Comparison of ENCODE assay signal across 1 cellular context in the genomic region with DNA sequence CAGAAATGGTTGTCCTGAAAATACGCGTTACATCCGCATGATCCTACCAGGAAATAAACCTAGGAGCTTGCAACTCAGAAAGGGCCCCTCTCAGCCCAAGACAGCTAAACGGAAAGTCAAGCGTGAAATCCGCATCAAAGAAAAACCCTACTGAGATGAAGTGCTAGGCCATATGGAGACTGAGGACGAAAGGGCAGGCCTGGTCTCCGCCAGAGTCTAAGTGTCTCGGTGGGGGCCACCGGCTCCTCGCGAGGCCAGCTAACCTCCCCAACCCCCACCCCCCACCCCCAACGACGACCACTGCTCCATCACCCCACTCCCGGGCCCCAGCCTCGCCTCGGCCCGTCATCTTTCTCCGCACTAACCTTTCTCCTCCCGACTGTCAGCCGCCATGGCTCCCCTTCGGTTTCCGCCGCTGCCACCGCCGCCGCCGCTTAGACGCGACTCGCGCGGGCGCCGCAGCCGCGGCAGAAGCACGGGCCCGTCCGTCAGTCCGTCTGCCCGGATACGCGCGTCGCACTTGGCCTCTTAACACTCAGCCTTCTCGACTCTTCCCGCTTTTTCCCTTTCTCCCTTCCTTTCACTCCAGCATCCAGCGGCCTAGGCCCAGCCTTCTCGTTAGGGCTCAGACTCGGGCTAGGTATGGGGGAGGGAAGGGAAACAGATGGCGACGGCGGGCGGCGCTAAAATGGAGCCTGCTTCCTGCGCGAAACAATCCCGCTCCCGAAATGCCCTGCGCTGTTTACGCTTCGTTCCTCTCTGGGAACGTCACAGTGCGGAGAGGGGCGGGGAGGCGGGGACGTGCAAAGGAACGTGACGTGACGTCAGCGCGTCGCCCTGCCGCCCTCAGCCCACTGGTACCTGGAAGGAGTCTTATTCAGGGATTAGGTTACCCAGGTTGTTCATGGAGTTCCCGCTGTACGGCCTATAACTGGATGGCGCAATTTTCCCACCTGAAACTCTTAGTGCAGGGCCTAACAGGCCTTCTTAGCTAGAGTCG.
TF ChIP-seq lines count a peak whose summit lies in the region.

A gene (minus strand): TSS at position 730 of the 1,000 bp plus-strand sequence. CDS start 337 bp downstream, at position 393.

TF ChIP-seq in K562, 482 proteins besides CTCF, POLR2A, EP300 and RAD21 (continued from another document and continues in another):
- TF ChIP-seq MBD2 (IDR thresholded peaks at IDR 0.05; ENCODE audit: borderline replicate concordance, low read depth) (peak; percentile 79; the same call in 1 of the 2 replicates), ZNF507 (tag; conservative IDR thresholded peaks at IDR 0.05) (no peak), ZFX (CRISPR knock-in tag; IDR thresholded peaks at IDR 0.05) (peak; percentile 96), GATA2 (CRISPR knock-in tag; IDR thresholded peaks at IDR 0.05) (no peak), SOX6 (IDR thresholded peaks at IDR 0.05) (peak; percentile 55), SNIP1 (IDR thresholded peaks at IDR 0.05; ENCODE audit: low read depth) (no peak), ZNF431 (CRISPR knock-in tag; IDR thresholded peaks at IDR 0.05) (no peak; the same call in 1 of the 2 replicates), MAZ (CRISPR knock-in tag; conservative IDR thresholded peaks at IDR 0.05 in 1 of 2, IDR thresholded peaks at IDR 0.05 in 1 of 2) (peak; percentile 46 to 63), FOXA1 (IDR thresholded peaks at IDR 0.05; ENCODE audit: borderline replicate concordance) (no peak), MCM5 (IDR thresholded peaks at IDR 0.05; ENCODE audit: low read depth) (no peak), HDAC3 (IDR thresholded peaks at IDR 0.05; ENCODE audit: borderline replicate concordance, partially characterized antibody) (peak; percentile 59), SMAD4 (CRISPR knock-in tag; conservative IDR thresholded peaks at IDR 0.05) (peak; percentile 75), TARDBP (IDR thresholded peaks at IDR 0.05) (no peak), POU5F1 (IDR thresholded peaks at IDR 0.05; ENCODE audit: borderline replicate concordance, low read depth, low read length, partially characterized antibody) (peak; percentile 10), ARID1B (IDR thresholded peaks at IDR 0.05) (0 out of 2 replicates have a peak, but pooled peaks have one; percentile 20), HNRNPH1 (optimal IDR thresholded peaks at IDR 0.05; ENCODE audit: low read depth, low read length) (no peak), ZSCAN29 (IDR thresholded peaks at IDR 0.05) (peak; percentile 78), CTBP1 (IDR thresholded peaks at IDR 0.05; ENCODE audit: borderline replicate concordance) (peak; percentile 82), NBN (IDR thresholded peaks at IDR 0.05; ENCODE audit: low read depth) (peak; percentile 46; the same call in 1 of the 2 replicates), PHF21A (IDR thresholded peaks at IDR 0.05; ENCODE audit: borderline replicate concordance, low read depth) (no peak), JUND (IDR thresholded peaks at IDR 0.05; ENCODE audit: borderline replicate concordance, low read depth, low read length) (peak; percentile 84), JUND (tag; IDR thresholded peaks at IDR 0.05; ENCODE audit: borderline replicate concordance, low read depth, low read length) (peak; percentile 86; the same call in 2 of the 3 replicates), NR1H2 (CRISPR knock-in tag; IDR thresholded peaks at IDR 0.05) (peak; percentile 64; the same call in 1 of the 2 replicates)
- TF ChIP-seq, protein P1, sequence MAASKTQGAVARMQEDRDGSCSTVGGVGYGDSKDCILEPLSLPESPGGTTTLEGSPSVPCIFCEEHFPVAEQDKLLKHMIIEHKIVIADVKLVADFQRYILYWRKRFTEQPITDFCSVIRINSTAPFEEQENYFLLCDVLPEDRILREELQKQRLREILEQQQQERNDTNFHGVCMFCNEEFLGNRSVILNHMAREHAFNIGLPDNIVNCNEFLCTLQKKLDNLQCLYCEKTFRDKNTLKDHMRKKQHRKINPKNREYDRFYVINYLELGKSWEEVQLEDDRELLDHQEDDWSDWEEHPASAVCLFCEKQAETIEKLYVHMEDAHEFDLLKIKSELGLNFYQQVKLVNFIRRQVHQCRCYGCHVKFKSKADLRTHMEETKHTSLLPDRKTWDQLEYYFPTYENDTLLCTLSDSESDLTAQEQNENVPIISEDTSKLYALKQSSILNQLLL (CRISPR knock-in tag; IDR thresholded peaks at IDR 0.05; ENCODE audit: borderline replicate concordance) = no peak
- TF ChIP-seq, protein P2, sequence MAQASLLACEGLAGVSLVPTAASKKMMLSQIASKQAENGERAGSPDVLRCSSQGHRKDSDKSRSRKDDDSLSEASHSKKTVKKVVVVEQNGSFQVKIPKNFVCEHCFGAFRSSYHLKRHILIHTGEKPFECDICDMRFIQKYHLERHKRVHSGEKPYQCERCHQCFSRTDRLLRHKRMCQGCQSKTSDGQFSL (CRISPR knock-in tag; IDR thresholded peaks at IDR 0.05) = peak; percentile 56
- TF ChIP-seq, protein P2 (tag; IDR thresholded peaks at IDR 0.05) = no peak
- TF ChIP-seq, protein P3, sequence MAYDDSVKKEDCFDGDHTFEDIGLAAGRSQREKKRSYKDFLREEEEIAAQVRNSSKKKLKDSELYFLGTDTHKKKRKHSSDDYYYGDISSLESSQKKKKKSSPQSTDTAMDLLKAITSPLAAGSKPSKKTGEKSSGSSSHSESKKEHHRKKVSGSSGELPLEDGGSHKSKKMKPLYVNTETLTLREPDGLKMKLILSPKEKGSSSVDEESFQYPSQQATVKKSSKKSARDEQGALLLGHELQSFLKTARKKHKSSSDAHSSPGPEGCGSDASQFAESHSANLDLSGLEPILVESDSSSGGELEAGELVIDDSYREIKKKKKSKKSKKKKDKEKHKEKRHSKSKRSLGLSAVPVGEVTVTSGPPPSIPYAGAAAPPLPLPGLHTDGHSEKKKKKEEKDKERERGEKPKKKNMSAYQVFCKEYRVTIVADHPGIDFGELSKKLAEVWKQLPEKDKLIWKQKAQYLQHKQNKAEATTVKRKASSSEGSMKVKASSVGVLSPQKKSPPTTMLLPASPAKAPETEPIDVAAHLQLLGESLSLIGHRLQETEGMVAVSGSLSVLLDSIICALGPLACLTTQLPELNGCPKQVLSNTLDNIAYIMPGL (CRISPR knock-in tag; IDR thresholded peaks at IDR 0.05) = peak; percentile 92
- TF ChIP-seq, protein P4, sequence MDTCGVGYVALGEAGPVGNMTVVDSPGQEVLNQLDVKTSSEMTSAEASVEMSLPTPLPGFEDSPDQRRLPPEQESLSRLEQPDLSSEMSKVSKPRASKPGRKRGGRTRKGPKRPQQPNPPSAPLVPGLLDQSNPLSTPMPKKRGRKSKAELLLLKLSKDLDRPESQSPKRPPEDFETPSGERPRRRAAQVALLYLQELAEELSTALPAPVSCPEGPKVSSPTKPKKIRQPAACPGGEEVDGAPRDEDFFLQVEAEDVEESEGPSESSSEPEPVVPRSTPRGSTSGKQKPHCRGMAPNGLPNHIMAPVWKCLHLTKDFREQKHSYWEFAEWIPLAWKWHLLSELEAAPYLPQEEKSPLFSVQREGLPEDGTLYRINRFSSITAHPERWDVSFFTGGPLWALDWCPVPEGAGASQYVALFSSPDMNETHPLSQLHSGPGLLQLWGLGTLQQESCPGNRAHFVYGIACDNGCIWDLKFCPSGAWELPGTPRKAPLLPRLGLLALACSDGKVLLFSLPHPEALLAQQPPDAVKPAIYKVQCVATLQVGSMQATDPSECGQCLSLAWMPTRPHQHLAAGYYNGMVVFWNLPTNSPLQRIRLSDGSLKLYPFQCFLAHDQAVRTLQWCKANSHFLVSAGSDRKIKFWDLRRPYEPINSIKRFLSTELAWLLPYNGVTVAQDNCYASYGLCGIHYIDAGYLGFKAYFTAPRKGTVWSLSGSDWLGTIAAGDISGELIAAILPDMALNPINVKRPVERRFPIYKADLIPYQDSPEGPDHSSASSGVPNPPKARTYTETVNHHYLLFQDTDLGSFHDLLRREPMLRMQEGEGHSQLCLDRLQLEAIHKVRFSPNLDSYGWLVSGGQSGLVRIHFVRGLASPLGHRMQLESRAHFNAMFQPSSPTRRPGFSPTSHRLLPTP (IDR thresholded peaks at IDR 0.05; ENCODE audit: borderline replicate concordance, extremely low read depth, insufficient read length) = no peak
- TF ChIP-seq, protein P5, sequence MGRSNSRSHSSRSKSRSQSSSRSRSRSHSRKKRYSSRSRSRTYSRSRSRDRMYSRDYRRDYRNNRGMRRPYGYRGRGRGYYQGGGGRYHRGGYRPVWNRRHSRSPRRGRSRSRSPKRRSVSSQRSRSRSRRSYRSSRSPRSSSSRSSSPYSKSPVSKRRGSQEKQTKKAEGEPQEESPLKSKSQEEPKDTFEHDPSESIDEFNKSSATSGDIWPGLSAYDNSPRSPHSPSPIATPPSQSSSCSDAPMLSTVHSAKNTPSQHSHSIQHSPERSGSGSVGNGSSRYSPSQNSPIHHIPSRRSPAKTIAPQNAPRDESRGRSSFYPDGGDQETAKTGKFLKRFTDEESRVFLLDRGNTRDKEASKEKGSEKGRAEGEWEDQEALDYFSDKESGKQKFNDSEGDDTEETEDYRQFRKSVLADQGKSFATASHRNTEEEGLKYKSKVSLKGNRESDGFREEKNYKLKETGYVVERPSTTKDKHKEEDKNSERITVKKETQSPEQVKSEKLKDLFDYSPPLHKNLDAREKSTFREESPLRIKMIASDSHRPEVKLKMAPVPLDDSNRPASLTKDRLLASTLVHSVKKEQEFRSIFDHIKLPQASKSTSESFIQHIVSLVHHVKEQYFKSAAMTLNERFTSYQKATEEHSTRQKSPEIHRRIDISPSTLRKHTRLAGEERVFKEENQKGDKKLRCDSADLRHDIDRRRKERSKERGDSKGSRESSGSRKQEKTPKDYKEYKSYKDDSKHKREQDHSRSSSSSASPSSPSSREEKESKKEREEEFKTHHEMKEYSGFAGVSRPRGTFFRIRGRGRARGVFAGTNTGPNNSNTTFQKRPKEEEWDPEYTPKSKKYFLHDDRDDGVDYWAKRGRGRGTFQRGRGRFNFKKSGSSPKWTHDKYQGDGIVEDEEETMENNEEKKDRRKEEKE (IDR thresholded peaks at IDR 0.05; ENCODE audit: borderline replicate concordance in 1 of 2, control insufficient read depth in 1 of 2, low read depth in 2 of 2, low read length in 1 of 2) = no peak
- TF ChIP-seq, protein P6, sequence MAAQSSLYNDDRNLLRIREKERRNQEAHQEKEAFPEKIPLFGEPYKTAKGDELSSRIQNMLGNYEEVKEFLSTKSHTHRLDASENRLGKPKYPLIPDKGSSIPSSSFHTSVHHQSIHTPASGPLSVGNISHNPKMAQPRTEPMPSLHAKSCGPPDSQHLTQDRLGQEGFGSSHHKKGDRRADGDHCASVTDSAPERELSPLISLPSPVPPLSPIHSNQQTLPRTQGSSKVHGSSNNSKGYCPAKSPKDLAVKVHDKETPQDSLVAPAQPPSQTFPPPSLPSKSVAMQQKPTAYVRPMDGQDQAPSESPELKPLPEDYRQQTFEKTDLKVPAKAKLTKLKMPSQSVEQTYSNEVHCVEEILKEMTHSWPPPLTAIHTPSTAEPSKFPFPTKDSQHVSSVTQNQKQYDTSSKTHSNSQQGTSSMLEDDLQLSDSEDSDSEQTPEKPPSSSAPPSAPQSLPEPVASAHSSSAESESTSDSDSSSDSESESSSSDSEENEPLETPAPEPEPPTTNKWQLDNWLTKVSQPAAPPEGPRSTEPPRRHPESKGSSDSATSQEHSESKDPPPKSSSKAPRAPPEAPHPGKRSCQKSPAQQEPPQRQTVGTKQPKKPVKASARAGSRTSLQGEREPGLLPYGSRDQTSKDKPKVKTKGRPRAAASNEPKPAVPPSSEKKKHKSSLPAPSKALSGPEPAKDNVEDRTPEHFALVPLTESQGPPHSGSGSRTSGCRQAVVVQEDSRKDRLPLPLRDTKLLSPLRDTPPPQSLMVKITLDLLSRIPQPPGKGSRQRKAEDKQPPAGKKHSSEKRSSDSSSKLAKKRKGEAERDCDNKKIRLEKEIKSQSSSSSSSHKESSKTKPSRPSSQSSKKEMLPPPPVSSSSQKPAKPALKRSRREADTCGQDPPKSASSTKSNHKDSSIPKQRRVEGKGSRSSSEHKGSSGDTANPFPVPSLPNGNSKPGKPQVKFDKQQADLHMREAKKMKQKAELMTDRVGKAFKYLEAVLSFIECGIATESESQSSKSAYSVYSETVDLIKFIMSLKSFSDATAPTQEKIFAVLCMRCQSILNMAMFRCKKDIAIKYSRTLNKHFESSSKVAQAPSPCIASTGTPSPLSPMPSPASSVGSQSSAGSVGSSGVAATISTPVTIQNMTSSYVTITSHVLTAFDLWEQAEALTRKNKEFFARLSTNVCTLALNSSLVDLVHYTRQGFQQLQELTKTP (IDR thresholded peaks at IDR 0.05; ENCODE audit: low read depth in 1 of 2, partially characterized antibody in 2 of 2) = peak in 1 of 2 experiments; percentile 46
- TF ChIP-seq, protein P7, sequence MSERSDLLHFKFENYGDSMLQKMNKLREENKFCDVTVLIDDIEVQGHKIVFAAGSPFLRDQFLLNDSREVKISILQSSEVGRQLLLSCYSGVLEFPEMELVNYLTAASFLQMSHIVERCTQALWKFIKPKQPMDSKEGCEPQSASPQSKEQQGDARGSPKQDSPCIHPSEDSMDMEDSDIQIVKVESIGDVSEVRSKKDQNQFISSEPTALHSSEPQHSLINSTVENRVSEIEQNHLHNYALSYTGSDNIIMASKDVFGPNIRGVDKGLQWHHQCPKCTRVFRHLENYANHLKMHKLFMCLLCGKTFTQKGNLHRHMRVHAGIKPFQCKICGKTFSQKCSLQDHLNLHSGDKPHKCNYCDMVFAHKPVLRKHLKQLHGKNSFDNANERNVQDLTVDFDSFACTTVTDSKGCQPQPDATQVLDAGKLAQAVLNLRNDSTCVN (CRISPR knock-in tag; IDR thresholded peaks at IDR 0.05) = peak; percentile 73
- TF ChIP-seq, protein P8, sequence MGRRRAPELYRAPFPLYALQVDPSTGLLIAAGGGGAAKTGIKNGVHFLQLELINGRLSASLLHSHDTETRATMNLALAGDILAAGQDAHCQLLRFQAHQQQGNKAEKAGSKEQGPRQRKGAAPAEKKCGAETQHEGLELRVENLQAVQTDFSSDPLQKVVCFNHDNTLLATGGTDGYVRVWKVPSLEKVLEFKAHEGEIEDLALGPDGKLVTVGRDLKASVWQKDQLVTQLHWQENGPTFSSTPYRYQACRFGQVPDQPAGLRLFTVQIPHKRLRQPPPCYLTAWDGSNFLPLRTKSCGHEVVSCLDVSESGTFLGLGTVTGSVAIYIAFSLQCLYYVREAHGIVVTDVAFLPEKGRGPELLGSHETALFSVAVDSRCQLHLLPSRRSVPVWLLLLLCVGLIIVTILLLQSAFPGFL (CRISPR knock-in tag; IDR thresholded peaks at IDR 0.05) = no peak
- TF ChIP-seq, protein P9, sequence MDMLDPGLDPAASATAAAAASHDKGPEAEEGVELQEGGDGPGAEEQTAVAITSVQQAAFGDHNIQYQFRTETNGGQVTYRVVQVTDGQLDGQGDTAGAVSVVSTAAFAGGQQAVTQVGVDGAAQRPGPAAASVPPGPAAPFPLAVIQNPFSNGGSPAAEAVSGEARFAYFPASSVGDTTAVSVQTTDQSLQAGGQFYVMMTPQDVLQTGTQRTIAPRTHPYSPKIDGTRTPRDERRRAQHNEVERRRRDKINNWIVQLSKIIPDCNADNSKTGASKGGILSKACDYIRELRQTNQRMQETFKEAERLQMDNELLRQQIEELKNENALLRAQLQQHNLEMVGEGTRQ (CRISPR knock-in tag; IDR thresholded peaks at IDR 0.05) = no peak
